In the genomic region with DNA sequence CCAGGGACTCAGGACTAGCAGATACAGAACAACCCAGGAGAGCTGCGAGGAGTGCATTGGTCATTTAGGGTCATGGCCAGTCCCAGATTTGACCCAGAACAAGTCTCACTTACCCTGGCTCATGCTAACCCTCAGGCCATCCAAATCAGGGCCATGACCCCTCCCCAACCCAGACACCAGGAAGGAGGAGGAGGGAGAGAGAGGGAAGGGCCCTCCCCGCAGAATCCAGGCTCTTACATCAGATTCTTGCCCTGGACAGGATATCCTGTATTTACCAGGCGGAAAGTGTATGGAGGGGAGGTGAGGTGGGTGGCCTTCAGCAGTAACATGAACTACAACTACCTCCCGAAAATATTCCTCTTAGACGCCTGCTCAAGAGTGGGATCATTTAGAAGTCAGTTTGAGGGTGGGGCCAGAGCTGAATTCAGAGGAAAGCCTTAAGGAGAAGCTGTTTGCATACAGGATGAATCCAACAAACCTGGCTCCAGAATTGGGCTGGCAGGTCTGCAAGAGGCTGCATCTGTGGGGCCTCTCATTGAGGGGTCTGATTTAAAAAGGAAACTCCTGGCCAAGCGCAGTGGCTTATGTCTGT, we compare ENCODE assay signal across 8 cellular contexts. TPM values are rescaled to one million over a fixed set of nuclear protein-coding genes. Genes with fewer than 3 reads are reported as not detected.
DNase-seq lines count a peak whose midpoint lies in the region; ATAC-seq and TF ChIP-seq lines count a peak whose summit lies in the region.
"Had no signal": no experiment of that assay in that cellular context is flagged by ENCODE, and none has a peak within 500 bp of the region (broad histone marks: within the 10 kb centered on the region; RNA-seq: fewer than 3 reads in every experiment).

No MANE protein-coding gene starts in this region.

- H3K27ac ChIP-seq in RWPE2 (ENCODE audit: poor library complexity, severe bottlenecking) (peak overlapping the region; percentile 64), gastrocnemius medialis (peak overlapping the region; percentile 79 to 83 (median 80))

- in situ Hi-C loops in gastrocnemius medialis (cut with MboI; ENCODE audit: low sequenced_read_pairs in 4 of 4), result loop anchor here in 1 of 4 donors (25.0 kb wide), 1 partner anchor 292 kb away; no protein-coding TSS in a partner anchor

- H3K4me1 ChIP-seq in RWPE2 (ENCODE audit: insufficient read depth, poor library complexity, severe bottlenecking) (no peaks in the 10 kb centered on the region), gastrocnemius medialis (peaks cover 25 to 27% of the 10 kb centered on the region in 2 donors)

- ATAC-seq in RWPE2 (ENCODE audit: low read depth), result no peak
- ATAC-seq in gastrocnemius medialis, result no peak
- ATAC-seq in HG02763 (IDR thresholded peaks at IDR 0.05; ENCODE audit: unreplicated experiment), result no peak

- no peaks in the 10 kb centered on the region for H3K27me3 ChIP-seq in RWPE2 (ENCODE audit: insufficient read depth, poor library complexity, severe bottlenecking)
- no peaks in the 10 kb centered on the region for H3K27me3 ChIP-seq in gastrocnemius medialis

- no peak overlapping the region for H3K4me3 ChIP-seq in RWPE2 (ENCODE audit: severe bottlenecking)
- H3K4me3 ChIP-seq in fibroblast of pulmonary artery (replicated peaks; ENCODE audit: low read depth, low read length), result peak overlapping the region; percentile 97
- peak overlapping the region in 3 of 4 donors; percentile 90 to 93 (median 92) for H3K4me3 ChIP-seq in gastrocnemius medialis

- intact Hi-C loops in gastrocnemius medialis (cut with DNase I; ENCODE audit: low total_unique reads), result loop anchor here (2.0 kb wide), 1 partner anchor 105 kb away; the partner anchor contains the start of gene BRCA1

- no peaks in the 10 kb centered on the region for H3K9me3 ChIP-seq in RWPE2 (ENCODE audit: severe bottlenecking)
- no peaks in the 10 kb centered on the region for H3K9me3 ChIP-seq in gastrocnemius medialis

- H3K36me3 ChIP-seq in RWPE2 (ENCODE audit: low read depth), result peaks cover 25% of the 10 kb centered on the region
- H3K36me3 ChIP-seq in gastrocnemius medialis, result peaks cover 0 to 9% of the 10 kb centered on the region in 2 donors

- DNase-seq in H4 (ENCODE audit: low spot score) (peak; percentile 47), RWPE2 (ENCODE audit: low spot score) (no peak), fibroblast of pulmonary artery (ENCODE audit: low read depth) (peak; percentile 60), gastrocnemius medialis (no peak), NCI-H748 treated with DMSO at 0.1 percent for 48 hours (lab: John Stamatoyannopoulos, UW) (no peak), 8988T (no peak)
- DNase-seq: NCI-H1092 treated with DMSO at 0.1 percent for 48 hours had no signal

- TF ChIP-seq CTCF in RWPE2 (IDR thresholded peaks at IDR 0.05; ENCODE audit: poor library complexity, severe bottlenecking) (no peak), fibroblast of pulmonary artery (IDR thresholded peaks at IDR 0.05; ENCODE audit: low read length, missing control alignments) (no peak), gastrocnemius medialis (IDR thresholded peaks at IDR 0.05 in 4 of 5, conservative IDR thresholded peaks at IDR 0.05 in 1 of 5) (no peak)

- TF ChIP-seq POLR2A in gastrocnemius medialis (IDR thresholded peaks at IDR 0.05), result no peak

RNA-seq across cellular contexts. Expression of gene VAT1, which starts 2.1 kb away (rescaled TPM):
- total RNA-seq in H4 (2014; rRNA removed; shearing (Covaris generic)), result 104 and 118 TPM in 2 replicates
- 10 to 100 TPM; 18.0 to 49.5 (median 35.8) TPM for total RNA-seq in gastrocnemius medialis

RNA-seq across cellular contexts. Expression of gene RND2, which starts 4.9 kb away (rescaled TPM):
- total RNA-seq in H4 (2014; rRNA removed; shearing (Covaris generic)), result not detected in 2 replicates
- total RNA-seq in gastrocnemius medialis, result under 1 TPM in 3 of 4 donors, not detected in 1; 0.04 to 0.10 (median 0.10) TPM

RNA-seq across cellular contexts. Expression of gene IFI35, which starts 13.5 kb away (rescaled TPM):
- total RNA-seq in H4 (2014; rRNA removed; shearing (Covaris generic)), result 66.7 and 80.2 TPM in 2 replicates
- 10 to 100 TPM in 1 of 4 donors, 1 to 10 TPM in 3; 1.3 to 11.0 (median 4.0) TPM for total RNA-seq in gastrocnemius medialis

RNA-seq across cellular contexts. Expression of gene RPL27, which starts 21.9 kb away (rescaled TPM):
- 1,450 and 1,519 TPM in 2 replicates for total RNA-seq in H4 (2014; rRNA removed; shearing (Covaris generic))
- 1,000 to 10,000 TPM in 2 of 4 donors, 100 to 1,000 TPM in 2; 800 to 1,300 (median 1,077) TPM for total RNA-seq in gastrocnemius medialis

RNA-seq across cellular contexts. Expression of gene RUNDC1, which starts 39.8 kb away (rescaled TPM):
- total RNA-seq in H4 (2014; rRNA removed; shearing (Covaris generic)), result 3.6 and 3.8 TPM in 2 replicates
- 10 to 100 TPM; 13.8 to 19.8 (median 16.4) TPM for total RNA-seq in gastrocnemius medialis

Comparison
In these comparisons a context has a peak if more than half of its experiments do, and no peak if none do; other contexts are left out.
1. DNase-seq: peak in H4 (single experiment) and fibroblast of pulmonary artery (single experiment); none in RWPE2 (single experiment), gastrocnemius medialis (0 of 2), NCI-H748 treated with DMSO at 0.1 percent for 48 hours (single experiment) and 8988T (single experiment).